In the genomic region with DNA sequence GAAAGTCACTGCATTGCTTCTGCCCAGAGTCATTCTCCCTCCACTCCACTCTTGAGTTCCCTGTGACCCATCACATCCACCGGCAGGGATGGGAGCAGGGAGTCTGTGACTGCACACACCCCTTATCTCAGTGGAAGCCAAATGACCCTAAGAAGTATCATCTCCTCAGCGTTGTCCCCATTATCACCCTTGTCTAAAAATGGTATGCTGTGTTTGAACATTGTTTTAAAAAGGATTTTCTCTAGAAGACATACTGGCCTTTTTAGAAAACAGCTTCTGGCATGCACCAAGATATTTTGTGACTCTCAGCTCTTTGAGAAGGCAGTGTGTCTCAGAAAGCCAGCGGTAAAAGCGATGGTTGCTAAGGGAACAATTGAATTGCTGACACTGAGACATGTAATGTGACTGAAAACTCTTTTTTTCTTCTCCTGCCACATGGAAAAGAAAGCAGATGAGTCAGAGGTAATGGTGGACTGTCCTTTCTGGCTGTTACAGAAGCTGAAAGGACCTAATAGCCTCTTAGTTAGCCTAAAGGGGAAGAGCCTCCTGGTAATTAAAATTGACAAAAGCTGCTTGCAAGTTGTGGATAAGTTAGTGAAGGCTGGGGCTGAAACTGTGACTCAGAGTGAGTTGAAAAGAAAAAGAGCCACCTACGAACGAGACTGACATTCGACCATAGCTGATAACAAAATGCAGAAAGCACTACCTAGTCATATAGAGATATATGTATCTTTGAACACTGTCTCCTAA, we compare ENCODE assay signal across 2 cellular contexts.
TF ChIP-seq lines count a peak whose summit lies in the region.

No MANE protein-coding gene starts in this region.

TF ChIP-seq in IMR-90, 13 proteins besides CTCF, POLR2A, EP300 and RAD21:
- TF ChIP-seq, protein P1, sequence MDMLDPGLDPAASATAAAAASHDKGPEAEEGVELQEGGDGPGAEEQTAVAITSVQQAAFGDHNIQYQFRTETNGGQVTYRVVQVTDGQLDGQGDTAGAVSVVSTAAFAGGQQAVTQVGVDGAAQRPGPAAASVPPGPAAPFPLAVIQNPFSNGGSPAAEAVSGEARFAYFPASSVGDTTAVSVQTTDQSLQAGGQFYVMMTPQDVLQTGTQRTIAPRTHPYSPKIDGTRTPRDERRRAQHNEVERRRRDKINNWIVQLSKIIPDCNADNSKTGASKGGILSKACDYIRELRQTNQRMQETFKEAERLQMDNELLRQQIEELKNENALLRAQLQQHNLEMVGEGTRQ (IDR thresholded peaks at IDR 0.05; ENCODE audit: low read depth, low read length), result no peak
- TF ChIP-seq MAZ (IDR thresholded peaks at IDR 0.05; ENCODE audit: borderline replicate concordance, low read depth, low read length), result no peak
- TF ChIP-seq RFX5 (IDR thresholded peaks at IDR 0.05; ENCODE audit: low read depth, low read length), result no peak
- TF ChIP-seq, protein P2, sequence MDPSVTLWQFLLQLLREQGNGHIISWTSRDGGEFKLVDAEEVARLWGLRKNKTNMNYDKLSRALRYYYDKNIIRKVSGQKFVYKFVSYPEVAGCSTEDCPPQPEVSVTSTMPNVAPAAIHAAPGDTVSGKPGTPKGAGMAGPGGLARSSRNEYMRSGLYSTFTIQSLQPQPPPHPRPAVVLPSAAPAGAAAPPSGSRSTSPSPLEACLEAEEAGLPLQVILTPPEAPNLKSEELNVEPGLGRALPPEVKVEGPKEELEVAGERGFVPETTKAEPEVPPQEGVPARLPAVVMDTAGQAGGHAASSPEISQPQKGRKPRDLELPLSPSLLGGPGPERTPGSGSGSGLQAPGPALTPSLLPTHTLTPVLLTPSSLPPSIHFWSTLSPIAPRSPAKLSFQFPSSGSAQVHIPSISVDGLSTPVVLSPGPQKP (IDR thresholded peaks at IDR 0.05; ENCODE audit: borderline replicate concordance, low read depth, low read length), result no peak
- TF ChIP-seq RCOR1 (IDR thresholded peaks at IDR 0.05; ENCODE audit: insufficient replicate concordance, low read length), result no peak
- no peak for TF ChIP-seq FOS (IDR thresholded peaks at IDR 0.05; ENCODE audit: low read depth, low read length)
- no peak for TF ChIP-seq MXI1 (IDR thresholded peaks at IDR 0.05; ENCODE audit: borderline replicate concordance, low read depth, low read length)
- TF ChIP-seq BHLHE40 (IDR thresholded peaks at IDR 0.05; ENCODE audit: low read depth, low read length), result no peak
- no peak for TF ChIP-seq MAFK (IDR thresholded peaks at IDR 0.05; ENCODE audit: low read depth, low read length)
- TF ChIP-seq CHD1 (IDR thresholded peaks at IDR 0.05; ENCODE audit: low read depth, low read length), result no peak
- TF ChIP-seq CEBPB (IDR thresholded peaks at IDR 0.05; ENCODE audit: low read depth, low read length), result no peak
- TF ChIP-seq NFE2L2 (IDR thresholded peaks at IDR 0.05; ENCODE audit: low read depth, low read length), result no peak
- TF ChIP-seq SMC3 (IDR thresholded peaks at IDR 0.05; ENCODE audit: low read depth, low read length), result no peak

TF ChIP-seq in GM12878, 131 proteins besides CTCF, POLR2A, EP300 and RAD21:
- no peak for TF ChIP-seq RB1 (IDR thresholded peaks at IDR 0.05; ENCODE audit: borderline replicate concordance)
- TF ChIP-seq, protein P3, sequence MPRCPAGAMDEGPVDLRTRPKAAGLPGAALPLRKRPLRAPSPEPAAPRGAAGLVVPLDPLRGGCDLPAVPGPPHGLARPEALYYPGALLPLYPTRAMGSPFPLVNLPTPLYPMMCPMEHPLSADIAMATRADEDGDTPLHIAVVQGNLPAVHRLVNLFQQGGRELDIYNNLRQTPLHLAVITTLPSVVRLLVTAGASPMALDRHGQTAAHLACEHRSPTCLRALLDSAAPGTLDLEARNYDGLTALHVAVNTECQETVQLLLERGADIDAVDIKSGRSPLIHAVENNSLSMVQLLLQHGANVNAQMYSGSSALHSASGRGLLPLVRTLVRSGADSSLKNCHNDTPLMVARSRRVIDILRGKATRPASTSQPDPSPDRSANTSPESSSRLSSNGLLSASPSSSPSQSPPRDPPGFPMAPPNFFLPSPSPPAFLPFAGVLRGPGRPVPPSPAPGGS (IDR thresholded peaks at IDR 0.05; ENCODE audit: borderline replicate concordance, insufficient read depth, low read depth, low read length, poor library complexity, severe bottlenecking), result peak; percentile 49
